Comparison of ENCODE assay signal across 8 cellular contexts in genomic region chr7:66075590-66076458, GRCh38. TPM values are rescaled to one million over a fixed set of nuclear protein-coding genes. Genes with fewer than 3 reads are reported as not detected.
DNase-seq lines count a peak whose midpoint lies in the region; ATAC-seq, FAIRE-seq and TF ChIP-seq lines count a peak whose summit lies in the region.

Gene ASL, plus strand, starts transcription at chr7:66075819. Its CDS starts 263 bp downstream, at chr7:66076082.

- H3K9me2 ChIP-seq in OCI-LY7 (ENCODE audit: insufficient read depth, low read length), result no peaks in the 10 kb centered on the region

- POLR2A ChIA-PET in OCI-LY7 (lab: Charles Lee), result interaction anchor here (0.6 to 1.0 kb wide), 6 partner anchors 9 to 264 kb away, joined by 3 to 8 read pairs (median 4); no protein-coding TSS in a partner anchor

- no peak for FAIRE-seq in D721Med (lab: Jason Lieb, UNC)

- H3K36me3 ChIP-seq in HUES64 (ENCODE audit: insufficient read depth, low read length) (peaks cover 4% of the 10 kb centered on the region; the same call in 1 of the 2 replicates), OCI-LY7 (ENCODE audit: insufficient read depth, low read length) (no peaks in the 10 kb centered on the region), mucosa of descending colon (ENCODE audit: low read depth) (no peaks in the 10 kb centered on the region)

- H3K9me3 ChIP-seq in HUES64 (ENCODE audit: insufficient read depth, low read depth, low read length) (no peaks in the 10 kb centered on the region), OCI-LY7 (ENCODE audit: low read length) (no peaks in the 10 kb centered on the region), mucosa of descending colon (no peaks in the 10 kb centered on the region)

- H3K79me2 ChIP-seq in OCI-LY7 (ENCODE audit: insufficient read depth, low read depth, low read length), result no peaks in the 10 kb centered on the region

- H4K20me1 ChIP-seq in OCI-LY7 (ENCODE audit: insufficient read depth, low read length), result no peaks in the 10 kb centered on the region

- BruUV-seq in OCI-LY7 (replicated peaks; lab: Mats Ljungman, UMichigan), result no TSS peak

- TF ChIP-seq CTCF in D721Med (IDR thresholded peaks at IDR 0.05; ENCODE audit: insufficient read depth, missing control alignments) (no peak), OCI-LY7 (conservative IDR thresholded peaks at IDR 0.05; ENCODE audit: low read length) (peak; percentile 51; the same call in 1 of the 2 replicates), epithelial cell of esophagus (IDR thresholded peaks at IDR 0.05; ENCODE audit: insufficient read depth, low read depth, low read length, missing control alignments) (no peak), mucosa of descending colon (IDR thresholded peaks at IDR 0.05) (peak; percentile 20)

- H3K27ac ChIP-seq in HUES64 (ENCODE audit: low read depth, low read length) (peak within 1 kb of the TSS; percentile 46), OCI-LY7 (ENCODE audit: low read depth, low read length, poor library complexity, severe bottlenecking) (no peak within 1 kb of the TSS)

- ATAC-seq in GM21447 (IDR thresholded peaks at IDR 0.05; ENCODE audit: unreplicated experiment) (peak; percentile 96), mucosa of descending colon (peak; percentile 97)

- under 1% methylated on average over 67 of the region's 67 CpGs for WGBS in HUES64

- peak within 1 kb of the TSS; percentile 77 for H3K4me2 ChIP-seq in OCI-LY7 (ENCODE audit: low read length)

- peak within 1 kb of the TSS; percentile 88 for H3K4me3 ChIP-seq in HUES64 (ENCODE audit: low read length)
- H3K4me3 ChIP-seq in OCI-LY7 (ENCODE audit: low read depth, low read length, poor library complexity, severe bottlenecking), result peak within 1 kb of the TSS; percentile 73
- peak within 1 kb of the TSS; percentile 79 for H3K4me3 ChIP-seq in epithelial cell of esophagus (ENCODE audit: low read length)
- H3K4me3 ChIP-seq in mucosa of descending colon, result peak within 1 kb of the TSS; percentile 87

- intact Hi-C loops in OCI-LY7 (cut with micrococcal nuclease; ENCODE audit: unreplicated experiment), result loop anchor here (5.0 kb wide), 1 partner anchor 94 kb away; the partner anchor contains the start of gene GUSB
- intact Hi-C loops in mucosa of descending colon (cut with DNase I, micrococcal nuclease), result no loop called here

- peak within 1 kb of the TSS; percentile 78 for H3K9ac ChIP-seq in HUES64 (ENCODE audit: low read depth, low read length)

- peak; percentile 100 for DNase-seq in D721Med (ENCODE audit: insufficient read length, low spot score)
- peak; percentile 92 for DNase-seq in OCI-LY7 (ENCODE audit: low spot score)
- peak; percentile 80 for DNase-seq in activated T-cell treated with anti-CD3 and anti-CD28 coated beads for 4 hours
- DNase-seq in epithelial cell of esophagus (ENCODE audit: low read depth), result peak; percentile 94
- peak; percentile 95 to 97 (median 96) for DNase-seq in mucosa of descending colon
- DNase-seq in stimulated activated CD8-positive, alpha-beta memory T cell treated with anti-CD3 and anti-CD28 coated beads, Interleukin-4, amount 100 ng/mL, for 1 hour (ENCODE audit: low read depth in 2 of 2, low spot score in 1 of 2), result peak; percentile 64 to 75

- H3K4me1 ChIP-seq in HUES64 (ENCODE audit: insufficient read depth, low read length), result no peaks in the 10 kb centered on the region
- peaks cover 7% of the 10 kb centered on the region for H3K4me1 ChIP-seq in OCI-LY7 (ENCODE audit: insufficient read depth, low read length, poor library complexity, severe bottlenecking)
- peaks cover 21% of the 10 kb centered on the region for H3K4me1 ChIP-seq in mucosa of descending colon (ENCODE audit: low read depth)

- no peaks in the 10 kb centered on the region for H3K27me3 ChIP-seq in HUES64 (ENCODE audit: insufficient read depth, low read length)

- H2AFZ ChIP-seq in OCI-LY7 (ENCODE audit: low read length), result peak within 1 kb of the TSS; percentile 58

- CTCF ChIA-PET in OCI-LY7 (lab: Charles Lee; ENCODE audit: unreplicated experiment), result interaction anchor here (0.6 kb wide), 3 partner anchors 120 to 1190 kb away, joined by 3 read pairs; no protein-coding TSS in a partner anchor

RNA-seq across cellular contexts. Expression of gene ASL, which starts in this region (rescaled TPM):
- polyA plus RNA-seq in HUES64 (2013, experiment 1 of 2), result 20.9 TPM
- 21.6 TPM for polyA plus RNA-seq in HUES64 (2013, experiment 2 of 2)
- total RNA-seq in OCI-LY7 (2014; rRNA removed; shearing (Covaris generic)), result 21.5 and 22.2 TPM in 2 replicates
- 23.2 and 25.7 TPM in 2 replicates for total RNA-seq in OCI-LY7 (2022)
- total RNA-seq in mucosa of descending colon, result 100 to 1,000 TPM in 2 of 3 donors, 10 to 100 TPM in 1; 70.5 to 145 (median 129) TPM

Comparison
In these comparisons a context has a peak if more than half of its experiments do, and no peak if none do; other contexts are left out.
1. CTCF ChIP-seq: peak in OCI-LY7 (single experiment) and mucosa of descending colon (single experiment); none in D721Med (single experiment) and epithelial cell of esophagus (single experiment).
2. Peak in every context shown above with its lines, with median percentiles within 50 percentile points of each other: DNase-seq and H3K4me3 ChIP-seq.